29 cellular contexts compared by ENCODE assay signal in the genomic region with DNA sequence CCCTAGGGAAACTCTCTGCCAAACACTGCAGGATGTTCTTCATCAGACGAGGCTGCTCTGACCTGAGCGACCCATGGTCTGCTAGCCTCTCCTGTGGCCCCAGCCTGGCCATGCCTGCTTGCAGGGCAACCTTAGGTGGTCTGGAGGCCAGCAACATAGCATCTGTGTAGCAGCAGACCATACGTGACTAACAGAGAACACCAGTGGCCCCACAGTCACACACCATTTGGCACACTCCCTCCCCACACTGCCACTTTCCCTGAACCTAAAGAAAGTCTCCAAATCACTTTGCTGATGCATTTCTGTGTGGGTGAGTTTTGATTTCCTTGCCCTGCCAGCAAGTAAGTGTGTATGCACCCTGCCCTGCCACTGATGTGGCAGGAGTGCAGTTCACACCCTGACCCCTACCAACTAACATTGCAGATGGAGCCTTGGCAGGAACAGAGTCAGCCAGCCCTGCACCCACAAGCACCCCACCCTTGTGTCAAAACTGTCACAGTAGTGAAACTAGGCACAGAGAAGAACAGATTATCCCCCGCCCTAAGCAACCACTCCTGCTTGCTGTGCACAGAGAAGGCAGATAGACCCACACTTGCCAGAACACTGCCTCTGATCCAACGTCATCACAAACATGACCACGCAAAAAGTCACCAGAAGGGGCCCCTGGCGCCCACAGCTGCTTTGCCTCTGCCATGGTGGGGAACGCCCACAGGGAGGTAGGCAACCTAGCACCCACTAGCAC.
"Had no signal": no experiment of that assay in that cellular context is flagged by ENCODE, and none has a peak within 500 bp of the region (broad histone marks: within the 10 kb centered on the region; RNA-seq: fewer than 3 reads in every experiment).

No MANE protein-coding gene starts in this region.

- H3K27ac ChIP-seq: colonic mucosa, epithelial cell of prostate, esophagus squamous epithelium, gastrocnemius medialis, heart left ventricle, hepatocyte, left ventricle myocardium inferior, lower lobe of right lung had no signal

- H3K36me3 ChIP-seq: colonic mucosa, esophagus squamous epithelium, gastrocnemius medialis, heart left ventricle, left ventricle myocardium inferior, lower lobe of right lung had no signal

- H3K4me3 ChIP-seq: colonic mucosa, esophagus squamous epithelium, gastrocnemius medialis, heart left ventricle, hepatocyte, left ventricle myocardium inferior, lower lobe of right lung, mucosa of descending colon had no signal

- H3K4me2 ChIP-seq: hepatocyte had no signal

- H2AFZ ChIP-seq: hepatocyte had no signal

- H3K79me2 ChIP-seq: hepatocyte had no signal

- H3K9me3 ChIP-seq: colonic mucosa, gastrocnemius medialis, lower lobe of right lung had no signal

- DNase-seq: colonic mucosa; cortex of kidney; effector CD8-positive, alpha-beta T cell; effector memory CD8-positive, alpha-beta T cell; endodermal cell; erythroblast; esophagus squamous epithelium; foreskin fibroblast; foreskin melanocyte; gastrocnemius medialis; glutamatergic neuron; heart left ventricle; hypothalamus; immature natural killer cell; islet precursor cell; kidney; kidney glomerular epithelial cell; left colon; left ventricle myocardium inferior; lower lobe of right lung; mesenchymal stem cell; mucosa of descending colon; naive B cell; naive thymus-derived CD8-positive, alpha-beta T cell had no signal

- H3K27me3 ChIP-seq: colonic mucosa, esophagus squamous epithelium, gastrocnemius medialis, hepatocyte had no signal

- ATAC-seq: effector memory CD8-positive, alpha-beta T cell; esophagus mucosa; gastrocnemius medialis; heart left ventricle; left colon; left lobe of liver; lower lobe of right lung; mucosa of descending colon; naive thymus-derived CD8-positive, alpha-beta T cell had no signal

- H3K4me1 ChIP-seq: colonic mucosa, esophagus squamous epithelium, gastrocnemius medialis, heart left ventricle, left ventricle myocardium inferior, lower lobe of right lung had no signal

- FAIRE-seq: endometrium, kidney had no signal
